ENCODE assay signal across 16 cellular contexts in the genomic region with DNA sequence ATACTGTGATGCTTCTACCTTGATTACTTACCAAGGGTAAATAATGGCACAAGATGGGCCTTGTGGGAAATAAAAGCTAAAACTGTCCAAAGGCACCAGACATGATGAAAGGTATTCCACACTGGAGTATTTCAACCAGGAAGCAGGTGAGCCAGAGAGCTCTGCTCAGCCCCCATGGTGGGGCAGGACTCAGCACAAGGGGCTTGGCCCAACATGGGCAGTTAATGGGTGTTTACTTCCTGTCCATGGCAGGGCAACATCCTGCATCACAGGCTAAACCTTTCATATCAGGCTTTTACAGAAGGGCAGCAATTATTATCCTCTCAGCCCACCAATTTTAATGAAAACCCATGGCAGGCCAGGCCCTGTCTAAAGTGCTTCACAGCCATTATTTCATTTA. TPM values are rescaled to one million over a fixed set of nuclear protein-coding genes. Genes with fewer than 3 reads are reported as not detected.
"Had no signal": no experiment of that assay in that cellular context is flagged by ENCODE, and none has a peak within 500 bp of the region (broad histone marks: within the 10 kb centered on the region; RNA-seq: fewer than 3 reads in every experiment).

No MANE protein-coding gene starts in this region.

- H3K4me3 ChIP-seq: adrenal gland, dorsolateral prefrontal cortex, gastrocnemius medialis, psoas muscle, skin epidermis had no signal

- H3K36me3 ChIP-seq: adrenal gland, gastrocnemius medialis had no signal

- H3K27me3 ChIP-seq: adrenal gland, dorsolateral prefrontal cortex, gastrocnemius medialis had no signal

- ATAC-seq: activated naive CD4-positive, alpha-beta T cell treated with anti-CD3 and anti-CD28 coated beads, Interleukin-2, amount 50 U/mL, for 72 hours; gastrocnemius medialis; naive thymus-derived CD8-positive, alpha-beta T cell; psoas muscle; right cardiac atrium had no signal

- H3K27ac ChIP-seq: adrenal gland, dorsolateral prefrontal cortex, psoas muscle, skin epidermis had no signal

- H3K9me3 ChIP-seq: adrenal gland, gastrocnemius medialis, psoas muscle had no signal

- DNase-seq: activated CD4-positive, alpha-beta T cell treated with anti-CD3 and anti-CD28 coated beads for 1 hour; activated CD8-positive, alpha-beta memory T cell treated with anti-CD3 and anti-CD28 coated beads for 24 hours; activated CD8-positive, alpha-beta memory T cell treated with anti-CD3 and anti-CD28 coated beads, Interleukin-2, amount 50 U/mL, for 48 hours; activated effector memory CD4-positive, alpha-beta T cell treated with Interleukin-2 at 50 U/mL for 16 hours; activated T-cell treated with anti-CD3 and anti-CD28 coated beads, Interleukin-2, amount 50 U/mL, for 48 hours; adrenal gland; dorsolateral prefrontal cortex; gastrocnemius medialis; head of caudate nucleus; kidney glomerular epithelial cell; naive thymus-derived CD8-positive, alpha-beta T cell; psoas muscle; right cardiac atrium; trophoblast cell had no signal

RNA-seq across cellular contexts. Expression of a gene that starts 38.2 kb away (rescaled TPM):
- total RNA-seq: naive thymus-derived CD8-positive, alpha-beta T cell had no signal
- polyA plus RNA-seq: naive thymus-derived CD8-positive, alpha-beta T cell had no signal
